ENCODE assay signal across 28 cellular contexts in the genomic region with DNA sequence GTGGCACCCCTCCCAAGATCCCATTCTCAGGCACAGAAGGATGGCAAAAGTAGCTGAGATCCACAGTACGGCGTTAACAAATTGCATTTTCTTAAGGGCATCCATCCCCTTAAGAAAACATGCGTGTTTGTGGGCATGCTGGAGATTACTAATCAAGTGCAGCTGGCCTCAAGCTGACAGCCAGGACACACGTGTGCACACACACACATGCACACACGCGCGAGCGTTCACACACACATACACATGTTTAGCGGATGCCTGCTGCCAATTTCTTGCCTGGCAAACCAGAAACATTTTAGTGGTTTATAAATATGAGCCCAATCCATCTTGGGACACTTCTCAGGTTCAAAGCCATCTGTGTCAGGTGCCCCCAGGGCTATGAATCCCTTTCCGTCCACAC. TPM values are rescaled to one million over a fixed set of nuclear protein-coding genes. Genes with fewer than 3 reads are reported as not detected.
"Had no signal": no experiment of that assay in that cellular context is flagged by ENCODE, and none has a peak within 500 bp of the region (broad histone marks: within the 10 kb centered on the region; RNA-seq: fewer than 3 reads in every experiment).

No MANE protein-coding gene starts in this region.

- H3K27me3 ChIP-seq: ascending aorta, body of pancreas had no signal

- ATAC-seq: activated CD8-positive, alpha-beta T cell treated with anti-CD3 and anti-CD28 coated beads, Interleukin-2, amount 10 ng/mL, durations not matched to agents 7 days and 5 days; body of pancreas; PC-3; WTC11 had no signal

- DNase-seq: activated CD4-positive, alpha-beta T cell treated with anti-CD3 and anti-CD28 coated beads for 48 hours; activated CD4-positive, alpha-beta T cell treated with anti-CD3 and anti-CD28 coated beads, Interleukin-2, amount 50 U/mL, for 4 hours; activated CD4-positive, CD25-positive, alpha-beta regulatory T cell treated with anti-CD3 and anti-CD28 coated beads, Interleukin-2, amount 50 U/mL, for 72 hours; activated CD8-positive, alpha-beta memory T cell treated with anti-CD3 and anti-CD28 coated beads, Interleukin-2, amount 50 U/mL, for 48 hours; activated CD8-positive, alpha-beta T cell treated with anti-CD3 and anti-CD28 coated beads, Interleukin-2, amount 10 ng/mL, durations not matched to agents 7 days and 5 days; activated effector memory CD4-positive, alpha-beta T cell treated with Interleukin-2 at 50 U/mL for 16 hours; activated naive CD4-positive, alpha-beta T cell; activated T-cell treated with anti-CD3 and anti-CD28 coated beads, Interleukin-2, amount 50 U/mL, for 1 hour; amniotic stem cell; body of pancreas; central memory CD4-positive, alpha-beta T cell; Karpas-422; MM.1S; NCI-H1105; NCI-H1436 treated with DMSO at 0.1 percent for 48 hours; NCI-H187; NCI-H2081; NCI-H446; NCI-H524; PC-3; SHP77 treated with DMSO at 0.1 percent for 48 hours; T-helper 9 cell had no signal

- H3K4me1 ChIP-seq: ascending aorta, body of pancreas had no signal

- H3K27ac Mint-ChIP-seq: activated CD8-positive, alpha-beta T cell treated with anti-CD3 and anti-CD28 coated beads, Interleukin-2, amount 10 ng/mL, durations not matched to agents 7 days and 5 days; activated naive CD4-positive, alpha-beta T cell treated with anti-CD3 and anti-CD28 coated beads, Interleukin-2, amount 50 U/mL, for 24 hours; T-helper 1 cell treated with Interleukin-12 subunit alpha and Interleukin-12 subunit beta and Interleukin-4 antibody, amounts not matched to agents 30 μg/mL and 1 μg/mL, for 36 hours; WTC11 had no signal

- H3K36me3 ChIP-seq: ascending aorta had no signal

- H3K36me3 Mint-ChIP-seq: activated naive CD4-positive, alpha-beta T cell treated with anti-CD3 and anti-CD28 coated beads, Interleukin-2, amount 50 U/mL, for 24 hours had no signal

- H3K4me1 Mint-ChIP-seq: activated naive CD4-positive, alpha-beta T cell treated with anti-CD3 and anti-CD28 coated beads, Interleukin-2, amount 50 U/mL, for 24 hours; WTC11 had no signal

- H3K4me3 ChIP-seq: ascending aorta, body of pancreas had no signal

- H3K27ac ChIP-seq: ascending aorta, body of pancreas had no signal

- H3K4me3 Mint-ChIP-seq: activated CD8-positive, alpha-beta T cell treated with anti-CD3 and anti-CD28 coated beads, Interleukin-2, amount 10 ng/mL, durations not matched to agents 7 days and 5 days; activated naive CD4-positive, alpha-beta T cell treated with anti-CD3 and anti-CD28 coated beads, Interleukin-2, amount 50 U/mL, for 24 hours; T-helper 1 cell treated with Interleukin-12 subunit alpha and Interleukin-12 subunit beta and Interleukin-4 antibody, amounts not matched to agents 30 μg/mL and 1 μg/mL, for 36 hours; WTC11 had no signal

RNA-seq across cellular contexts. Expression of gene SMIM23, which starts 23.6 kb away (rescaled TPM):
- total RNA-seq: activated CD8-positive, alpha-beta T cell treated with anti-CD3 and anti-CD28 coated beads, Interleukin-2, amount 10 ng/mL, durations not matched to agents 7 days and 5 days; ascending aorta; body of pancreas; bronchial epithelial cell; PC-3; SK-MEL-5; WTC11 had no signal
